In the genomic region with DNA sequence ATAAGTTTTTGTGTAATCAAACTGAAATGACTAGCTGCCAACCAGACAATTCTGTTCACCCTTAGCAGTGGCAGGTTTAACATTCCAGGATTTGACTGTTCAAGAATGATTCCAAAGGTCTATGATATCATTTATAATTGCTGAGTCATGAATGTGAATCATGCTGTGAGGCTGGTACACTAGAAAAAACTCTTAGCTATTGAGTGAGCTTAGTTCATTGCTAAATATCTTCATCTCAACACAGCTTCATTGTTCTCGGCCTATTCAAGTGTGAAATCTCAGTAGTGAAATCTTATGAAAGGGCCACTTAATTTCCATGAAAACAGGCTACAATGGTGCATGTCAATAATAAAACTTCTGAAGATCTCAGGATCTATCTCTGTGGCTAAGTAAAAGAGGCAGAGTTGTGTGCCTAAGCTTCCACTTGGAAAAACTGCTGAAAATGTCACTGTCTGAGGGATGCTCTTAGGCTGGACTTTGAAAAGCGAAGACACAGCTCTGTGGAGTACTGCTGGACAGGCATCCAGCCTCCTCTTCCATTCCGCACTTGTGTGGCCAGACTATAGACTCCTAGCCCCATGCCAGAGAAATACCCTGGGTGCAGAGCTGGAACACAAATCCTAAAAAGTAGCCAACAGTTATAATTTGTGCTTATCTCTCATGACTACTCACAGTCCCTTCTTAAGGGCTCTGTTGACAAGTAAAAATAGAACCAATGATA, we compare ENCODE assay signal across 10 cellular contexts. TPM values are rescaled to one million over a fixed set of nuclear protein-coding genes. Genes with fewer than 3 reads are reported as not detected.
A peak's percentile ranks its signal among the peaks of the same experiment; 100 is the strongest.
DNase-seq lines count a peak whose midpoint lies in the region; ATAC-seq, FAIRE-seq and TF ChIP-seq lines count a peak whose summit lies in the region.
"Had no signal": no experiment of that assay in that cellular context is flagged by ENCODE, and none has a peak within 500 bp of the region (broad histone marks: within the 10 kb centered on the region; RNA-seq: fewer than 3 reads in every experiment).

No MANE protein-coding gene starts in this region.

- H3K27ac Mint-ChIP-seq in activated naive CD8-positive, alpha-beta T cell treated with anti-CD3 and anti-CD28 coated beads for 36 hours = peak overlapping the region; percentile 48
- H3K27ac Mint-ChIP-seq in activated naive CD8-positive, alpha-beta T cell treated with anti-CD3 and anti-CD28 coated beads, Interleukin-2, amount 50 U/mL, for 24 hours = no peak overlapping the region

- ATAC-seq in activated naive CD8-positive, alpha-beta T cell treated with anti-CD3 and anti-CD28 coated beads, Interleukin-2, amount 50 U/mL, for 24 hours = no peak
- peak; percentile 54 for ATAC-seq in GM12878

- no peak for TF ChIP-seq CTCF in GM12878 (IDR thresholded peaks at IDR 0.05 in 2 of 3, conservative IDR thresholded peaks at IDR 0.05 in 1 of 3; ENCODE audit: control insufficient read depth in 2 of 3, extremely low read depth in 1 of 3, insufficient read depth in 1 of 3, low read depth in 3 of 3, low read length in 3 of 3)
- no peak for TF ChIP-seq CTCF in tibial nerve (IDR thresholded peaks at IDR 0.05)

- H3K36me3 ChIP-seq in GM12878 (ENCODE audit: control insufficient read depth in 2 of 2, insufficient read depth in 2 of 2, low read length in 1 of 2) = no peaks in the 10 kb centered on the region; a peak in 1 of 4 replicates
- H3K36me3 ChIP-seq in tibial nerve = peaks cover 0 to 18% (median 0%) of the 10 kb centered on the region in 3 donors
- H3K36me3 ChIP-seq: ovary had no signal

- TF ChIP-seq POLR2A in GM12878 (IDR thresholded peaks at IDR 0.05; ENCODE audit: low read depth, low read length) = no peak
- no peak for TF ChIP-seq POLR2A in tibial nerve (IDR thresholded peaks at IDR 0.05)

- CTCF ChIA-PET in GM12878 (lab: Yijun Ruan, JAX) = interaction anchor here (1.1 to 3.1 kb wide), 6 partner anchors 10 to 49 kb away, joined by 3 to 18 read pairs (median 4); no protein-coding TSS in a partner anchor

- H3K27ac ChIP-seq in GM12878 (ENCODE audit: control insufficient read depth, insufficient read depth) (no peak overlapping the region), tibial nerve (peak overlapping the region; percentile 3 to 83 (median 61))

- no peaks in the 10 kb centered on the region for H3K9me3 ChIP-seq in GM12878 (replicated peaks; ENCODE audit: control insufficient read depth, insufficient read depth, low read length)
- no peaks in the 10 kb centered on the region for H3K9me3 ChIP-seq in tibial nerve
- H3K9me3 ChIP-seq: ovary had no signal

- no peak for TF ChIP-seq RAD21 in GM12878 (IDR thresholded peaks at IDR 0.05; ENCODE audit: insufficient read depth, low read depth, low read length)

- FAIRE-seq in GM12878 (lab: Jason Lieb, UNC) (no peak), islet of Langerhans (lab: Jason Lieb, UNC) (peak; percentile 61)

- no peak overlapping the region for H3K4me3 ChIP-seq in GM12878
- H3K4me3 ChIP-seq in tibial nerve = no peak overlapping the region
- H3K4me3 ChIP-seq: ovary had no signal

- peaks cover 3% of the 10 kb centered on the region for H3K4me1 Mint-ChIP-seq in activated naive CD8-positive, alpha-beta T cell treated with anti-CD3 and anti-CD28 coated beads for 36 hours
- no peaks in the 10 kb centered on the region for H3K4me1 Mint-ChIP-seq in activated naive CD8-positive, alpha-beta T cell treated with anti-CD3 and anti-CD28 coated beads, Interleukin-2, amount 50 U/mL, for 24 hours
- H3K4me1 Mint-ChIP-seq: central memory CD8-positive, alpha-beta T cell had no signal

- H3K4me2 ChIP-seq in GM12878 (ENCODE audit: control insufficient read depth, insufficient read depth) = no peak overlapping the region

- no TSS peak for BruUV-seq in GM12878 (replicated peaks; lab: Mats Ljungman, UMichigan)

- no peak overlapping the region for H3K9ac ChIP-seq in GM12878 (ENCODE audit: control insufficient read depth, insufficient read depth, low read length)

- in situ Hi-C loops in GM12878 (cut with MboI) = no loop called here

- intact Hi-C loops in GM12878 (cut with micrococcal nuclease; ENCODE audit: unreplicated experiment) = no loop called here

- 99% methylated on average over 3 of the region's 3 CpGs for WGBS in GM12878 (ENCODE audit: insufficient coverage, insufficient replicate concordance, low lambda C conversion rate, missing lambda C conversion rate)
- 58 to 61% methylated on average over 3 of the region's 3 CpGs for WGBS in tibial nerve, 2 donors

- RAD21 ChIA-PET in GM12878 (lab: Charles Lee; ENCODE audit: unreplicated experiment) = no interaction called here

- H3K27me3 Mint-ChIP-seq in activated naive CD8-positive, alpha-beta T cell treated with anti-CD3 and anti-CD28 coated beads for 36 hours = no peaks in the 10 kb centered on the region
- H3K27me3 Mint-ChIP-seq in activated naive CD8-positive, alpha-beta T cell treated with anti-CD3 and anti-CD28 coated beads, Interleukin-2, amount 50 U/mL, for 24 hours = no peaks in the 10 kb centered on the region
- H3K27me3 Mint-ChIP-seq: central memory CD8-positive, alpha-beta T cell had no signal

- no peaks in the 10 kb centered on the region for H3K4me1 ChIP-seq in GM12878 (ENCODE audit: control insufficient read depth, insufficient read depth, low read length)
- peaks cover 0 to 22% (median 4%) of the 10 kb centered on the region in 4 donors for H3K4me1 ChIP-seq in tibial nerve

- TF ChIP-seq EP300 in GM12878 (IDR thresholded peaks at IDR 0.05; ENCODE audit: borderline replicate concordance in 1 of 2, control insufficient read depth in 1 of 2, low read depth in 2 of 2, low read length in 2 of 2) (no peak), tibial nerve (IDR thresholded peaks at IDR 0.05) (peak in 1 of 2 donors; percentile 30)

- H4K20me1 ChIP-seq in GM12878 (ENCODE audit: control insufficient read depth, insufficient read depth) = no peaks in the 10 kb centered on the region

- H3K36me3 Mint-ChIP-seq in activated naive CD8-positive, alpha-beta T cell treated with anti-CD3 and anti-CD28 coated beads for 36 hours = peaks cover 6% of the 10 kb centered on the region
- H3K36me3 Mint-ChIP-seq in activated naive CD8-positive, alpha-beta T cell treated with anti-CD3 and anti-CD28 coated beads, Interleukin-2, amount 50 U/mL, for 24 hours (ENCODE audit: low read depth) = peaks cover 10% of the 10 kb centered on the region

- DNase-seq in activated naive CD8-positive, alpha-beta T cell treated with anti-CD3 and anti-CD28 coated beads for 36 hours = no peak
- no peak for DNase-seq in activated naive CD8-positive, alpha-beta T cell treated with anti-CD3 and anti-CD28 coated beads, Interleukin-2, amount 50 U/mL, for 24 hours
- no peak for DNase-seq in GM12878 (ENCODE audit: low read depth, low spot score)
- DNase-seq in tibial nerve (ENCODE audit: low spot score in 2 of 2) = no peak
- no peak for DNase-seq in NCI-H1092 (lab: John Stamatoyannopoulos, UW)
- DNase-seq in HuH-7 (ENCODE audit: low spot score) = no peak
- DNase-seq in NCI-H2029 (lab: John Stamatoyannopoulos, UW) = no peak
- DNase-seq: ovary had no signal

- H3K79me2 ChIP-seq in GM12878 (ENCODE audit: control insufficient read depth, insufficient read depth, low read length) = no peaks in the 10 kb centered on the region

- H3K4me3 Mint-ChIP-seq in activated naive CD8-positive, alpha-beta T cell treated with anti-CD3 and anti-CD28 coated beads for 36 hours = no peak overlapping the region
- H3K4me3 Mint-ChIP-seq in activated naive CD8-positive, alpha-beta T cell treated with anti-CD3 and anti-CD28 coated beads, Interleukin-2, amount 50 U/mL, for 24 hours = no peak overlapping the region
- H3K4me3 Mint-ChIP-seq: central memory CD8-positive, alpha-beta T cell had no signal

- H2AFZ ChIP-seq in GM12878 (ENCODE audit: control insufficient read depth, low read depth, low read length) = no peak overlapping the region

- H3K9me3 Mint-ChIP-seq in activated naive CD8-positive, alpha-beta T cell treated with anti-CD3 and anti-CD28 coated beads for 36 hours = no peaks in the 10 kb centered on the region
- H3K9me3 Mint-ChIP-seq in activated naive CD8-positive, alpha-beta T cell treated with anti-CD3 and anti-CD28 coated beads, Interleukin-2, amount 50 U/mL, for 24 hours = no peaks in the 10 kb centered on the region
- H3K9me3 Mint-ChIP-seq: central memory CD8-positive, alpha-beta T cell had no signal

- H3K27me3 ChIP-seq in GM12878 (replicated peaks in 1 of 2; ENCODE audit: control insufficient read depth in 2 of 2, insufficient read depth in 2 of 2, low read length in 1 of 2) = no peaks in the 10 kb centered on the region
- no peaks in the 10 kb centered on the region for H3K27me3 ChIP-seq in tibial nerve
- H3K27me3 ChIP-seq: ovary had no signal

- POLR2A ChIA-PET in GM12878 (lab: Charles Lee) = no interaction called here

- SMC1A ChIA-PET in GM12878 (lab: Charles Lee; ENCODE audit: uncharacterized antibody, unreplicated experiment) = interaction anchor here (0.8 to 2.7 kb wide), 3 partner anchors 10 to 42 kb away, joined by 3 to 13 read pairs (median 8); no protein-coding TSS in a partner anchor

RNA-seq across cellular contexts. Expression of a gene that starts 12.8 kb away (rescaled TPM):
- under 1 TPM; 0.14 to 0.27 TPM for total RNA-seq in activated naive CD8-positive, alpha-beta T cell treated with anti-CD3 and anti-CD28 coated beads for 36 hours
- 0.96 and 1.4 TPM in 2 replicates for total RNA-seq in GM12878 (2013; cell fraction: nucleolus; rRNA removed)
- 0.49 and 0.62 TPM in 2 replicates for total RNA-seq in GM12878 (2014; rRNA removed)
- total RNA-seq in GM12878 (2014; rRNA removed; fragmentation: Illumina TruSeq; extraction: Trizol) = 0.18 and 0.23 TPM in 2 replicates
- total RNA-seq in GM12878 (2021) = 0.56 and 0.64 TPM in 2 replicates
- polyA plus RNA-seq in GM12878 (2011; ENCODE audit: low read depth) = 0.50 TPM
- 0.14 and 0.20 TPM in 2 replicates for polyA plus RNA-seq in GM12878 (2011; rRNA removed)
- 0.10 and 0.38 TPM in 2 replicates for polyA plus RNA-seq in GM12878 (2011; cell fraction: cytosol; rRNA removed)
- polyA plus RNA-seq in GM12878 (2011; cell fraction: nucleus; rRNA removed) = 1.6 and 2.1 TPM in 2 replicates
- 1.1 and 1.6 TPM in 2 replicates for polyA plus RNA-seq in GM12878 (2012)
- 0.16 and 0.17 TPM in 2 replicates for polyA plus RNA-seq in GM12878 (2014; fragmentation: Illumina TruSeq; extraction: Trizol)
- under 1 TPM; 0.46 to 0.52 TPM for polyA plus RNA-seq in GM12878 (2014; fragmentation: Nextera tagmentation; extraction: Ambion mirVana)
- polyA plus RNA-seq in GM12878 (2014; rRNA removed) = 0.23 and 0.63 TPM in 2 replicates
- polyA plus RNA-seq in GM12878 (2016; fragmentation: Nextera tagmentation; extraction: Ambion mirVana) = 1 to 10 TPM; 1.7 to 2.1 TPM
- 0.21 TPM in 1 of 2 replicates, not detected in the other for polyA minus RNA-seq in GM12878 (2011; rRNA and poly(A)+ RNA removed)
- not detected in 2 replicates for polyA minus RNA-seq in GM12878 (2011; cell fraction: cytosol; rRNA and poly(A)+ RNA removed)
- polyA minus RNA-seq in GM12878 (2011; cell fraction: nucleus; rRNA and poly(A)+ RNA removed) = 0.24 and 0.77 TPM in 2 replicates
- 1 to 10 TPM in 3 of 4 donors, under 1 TPM in 1; 0.78 to 3.3 (median 1.6) TPM for total RNA-seq in tibial nerve

RNA-seq across cellular contexts. Expression of a gene that starts 35.0 kb away (rescaled TPM):
- total RNA-seq in activated naive CD8-positive, alpha-beta T cell treated with anti-CD3 and anti-CD28 coated beads for 36 hours = 100 to 1,000 TPM; 191 to 194 TPM
- total RNA-seq in GM12878 (2013; cell fraction: nucleolus; rRNA removed) = 202 and 227 TPM in 2 replicates
- 183 and 236 TPM in 2 replicates for total RNA-seq in GM12878 (2014; rRNA removed)
- total RNA-seq in GM12878 (2014; rRNA removed; fragmentation: Illumina TruSeq; extraction: Trizol) = 191 and 204 TPM in 2 replicates
- 118 and 119 TPM in 2 replicates for total RNA-seq in GM12878 (2021)
- 106 TPM for polyA plus RNA-seq in GM12878 (2011; ENCODE audit: low read depth)
- polyA plus RNA-seq in GM12878 (2011; rRNA removed) = 226 and 305 TPM in 2 replicates
- 110 and 113 TPM in 2 replicates for polyA plus RNA-seq in GM12878 (2011; cell fraction: cytosol; rRNA removed)
- polyA plus RNA-seq in GM12878 (2011; cell fraction: nucleus; rRNA removed) = 92.1 and 95.5 TPM in 2 replicates
- polyA plus RNA-seq in GM12878 (2012) = 132 and 148 TPM in 2 replicates
- 230 and 317 TPM in 2 replicates for polyA plus RNA-seq in GM12878 (2014; fragmentation: Illumina TruSeq; extraction: Trizol)
- polyA plus RNA-seq in GM12878 (2014; fragmentation: Nextera tagmentation; extraction: Ambion mirVana) = 10 to 100 TPM; 74.1 to 99.7 TPM
- 199 and 247 TPM in 2 replicates for polyA plus RNA-seq in GM12878 (2014; rRNA removed)
- polyA plus RNA-seq in GM12878 (2016; fragmentation: Nextera tagmentation; extraction: Ambion mirVana) = 100 to 1,000 TPM; 129 to 152 TPM
- 105 and 186 TPM in 2 replicates for polyA minus RNA-seq in GM12878 (2011; rRNA and poly(A)+ RNA removed)
- 42.5 and 51.0 TPM in 2 replicates for polyA minus RNA-seq in GM12878 (2011; cell fraction: cytosol; rRNA and poly(A)+ RNA removed)
- polyA minus RNA-seq in GM12878 (2011; cell fraction: nucleus; rRNA and poly(A)+ RNA removed) = 38.2 and 48.4 TPM in 2 replicates
- total RNA-seq in tibial nerve = 10 to 100 TPM; 56.7 to 92.3 (median 68.9) TPM
